Comparison of ENCODE assay signal across 8 cellular contexts in the genomic region with DNA sequence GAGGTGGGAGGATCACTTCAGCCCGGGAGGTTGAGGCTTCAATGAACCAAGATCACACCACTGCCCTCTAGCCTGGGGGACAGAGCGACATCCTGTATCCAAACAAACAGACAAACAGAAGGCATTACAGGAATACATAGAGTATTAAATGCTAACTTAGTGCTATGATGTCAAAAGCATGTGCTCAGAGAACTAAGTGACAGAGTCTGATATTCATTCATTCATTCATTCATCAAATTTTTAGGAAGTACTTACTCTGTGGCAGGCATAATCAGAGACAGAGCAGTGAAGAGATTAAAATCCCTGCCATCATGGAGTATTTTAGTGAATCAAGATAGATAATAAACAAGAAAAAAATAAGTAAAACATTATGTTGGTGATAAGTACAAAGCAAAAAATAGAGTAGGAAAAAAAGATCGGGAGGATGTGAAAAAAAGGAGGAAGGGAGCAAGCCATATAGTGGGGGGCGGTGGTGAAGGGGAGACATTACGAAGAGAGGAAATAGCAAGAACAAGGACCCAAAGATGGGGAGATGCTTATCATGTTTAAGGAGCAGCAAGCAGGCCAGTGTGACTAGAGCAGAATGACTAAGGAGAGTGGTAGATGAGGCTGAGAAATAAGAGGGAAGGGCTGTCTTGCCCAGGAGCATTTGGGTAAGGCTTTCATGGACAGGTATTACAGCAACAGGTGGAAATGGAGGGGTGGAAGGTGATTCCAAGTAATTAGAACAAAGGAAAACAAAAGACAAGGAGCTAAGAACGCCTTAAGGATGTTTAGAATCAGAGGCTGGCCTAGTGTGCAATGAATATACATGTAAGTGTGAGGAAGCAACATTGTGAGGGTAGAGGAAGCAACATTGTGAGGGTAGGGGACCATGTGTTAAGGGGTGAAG. TPM values are rescaled to one million over a fixed set of nuclear protein-coding genes. Genes with fewer than 3 reads are reported as not detected.
DNase-seq lines count a peak whose midpoint lies in the region; ATAC-seq and TF ChIP-seq lines count a peak whose summit lies in the region.

No MANE protein-coding gene starts in this region.

- no peak for TF ChIP-seq CTCF in gastroesophageal sphincter (IDR thresholded peaks at IDR 0.05)

- H3K9me3 Mint-ChIP-seq in T-helper 1 cell treated with Interleukin-12 subunit alpha and Interleukin-12 subunit beta and Interleukin-4 antibody, amounts not matched to agents 30 μg/mL and 1 μg/mL, for 36 hours: no peaks in the 10 kb centered on the region
- H3K9me3 Mint-ChIP-seq in activated T-helper 1 cell treated with anti-CD3 and anti-CD28 coated beads, Interleukin-12 subunit alpha, Interleukin-12 subunit beta, Interleukin-2, Interleukin-4 antibody, amounts not matched to agents 30 ng/mL and 10 ng/mL and 1 ng/mL, durations not matched to agents 14 hours and 24 hours and 36 hours: no peaks in the 10 kb centered on the region
- H3K9me3 Mint-ChIP-seq in stimulated activated naive CD8-positive, alpha-beta T cell treated with anti-CD3 and anti-CD28 coated beads, Interleukin-15, amount 100 ng/mL, for 72 hours: no peaks in the 10 kb centered on the region

- peaks cover 3% of the 10 kb centered on the region for H3K36me3 Mint-ChIP-seq in T-helper 1 cell treated with Interleukin-12 subunit alpha and Interleukin-12 subunit beta and Interleukin-4 antibody, amounts not matched to agents 30 μg/mL and 1 μg/mL, for 36 hours (ENCODE audit: low read depth)
- peaks cover 10% of the 10 kb centered on the region for H3K36me3 Mint-ChIP-seq in activated T-helper 1 cell treated with anti-CD3 and anti-CD28 coated beads, Interleukin-12 subunit alpha, Interleukin-12 subunit beta, Interleukin-2, Interleukin-4 antibody, amounts not matched to agents 30 ng/mL and 10 ng/mL and 1 ng/mL, durations not matched to agents 14 hours and 24 hours and 36 hours (ENCODE audit: low read depth)

- DNase-seq in T-helper 1 cell: no peak
- no peak for DNase-seq in activated T-helper 1 cell treated with anti-CD3 and anti-CD28 coated beads, Interleukin-12 subunit alpha, Interleukin-12 subunit beta, Interleukin-2, Interleukin-4 antibody, amounts not matched to agents 30 ng/mL and 10 ng/mL and 1 ng/mL, durations not matched to agents 14 hours and 24 hours and 36 hours (ENCODE audit: low spot score)
- no peak for DNase-seq in stimulated activated naive CD8-positive, alpha-beta T cell treated with anti-CD3 and anti-CD28 coated beads, Interleukin-15, amount 100 ng/mL, for 72 hours
- DNase-seq in NCI-H1694 (lab: John Stamatoyannopoulos, UW): no peak
- no peak for DNase-seq in DMS79 (lab: John Stamatoyannopoulos, UW)
- DNase-seq in posterior vena cava (ENCODE audit: low spot score): no peak

- H3K27ac Mint-ChIP-seq in T-helper 1 cell treated with Interleukin-12 subunit alpha and Interleukin-12 subunit beta and Interleukin-4 antibody, amounts not matched to agents 30 μg/mL and 1 μg/mL, for 36 hours: no peak overlapping the region
- H3K27ac Mint-ChIP-seq in activated T-helper 1 cell treated with anti-CD3 and anti-CD28 coated beads, Interleukin-12 subunit alpha, Interleukin-12 subunit beta, Interleukin-2, Interleukin-4 antibody, amounts not matched to agents 30 ng/mL and 10 ng/mL and 1 ng/mL, durations not matched to agents 14 hours and 24 hours and 36 hours: peak overlapping the region; percentile 49
- peak overlapping the region in 1 of 2 donors; percentile 27 for H3K27ac Mint-ChIP-seq in stimulated activated naive CD8-positive, alpha-beta T cell treated with anti-CD3 and anti-CD28 coated beads, Interleukin-15, amount 100 ng/mL, for 72 hours

- H3K27me3 Mint-ChIP-seq in T-helper 1 cell treated with Interleukin-12 subunit alpha and Interleukin-12 subunit beta and Interleukin-4 antibody, amounts not matched to agents 30 μg/mL and 1 μg/mL, for 36 hours (ENCODE audit: low read depth): peaks cover 10% of the 10 kb centered on the region
- H3K27me3 Mint-ChIP-seq in activated T-helper 1 cell treated with anti-CD3 and anti-CD28 coated beads, Interleukin-12 subunit alpha, Interleukin-12 subunit beta, Interleukin-2, Interleukin-4 antibody, amounts not matched to agents 30 ng/mL and 10 ng/mL and 1 ng/mL, durations not matched to agents 14 hours and 24 hours and 36 hours (ENCODE audit: insufficient read depth): peaks cover 20% of the 10 kb centered on the region
- H3K27me3 Mint-ChIP-seq in stimulated activated naive CD8-positive, alpha-beta T cell treated with anti-CD3 and anti-CD28 coated beads, Interleukin-15, amount 100 ng/mL, for 72 hours: no peaks in the 10 kb centered on the region

- H3K9me3 ChIP-seq in gastroesophageal sphincter: no peaks in the 10 kb centered on the region

- no peak for TF ChIP-seq EP300 in gastroesophageal sphincter (IDR thresholded peaks at IDR 0.05)

- H3K4me3 Mint-ChIP-seq in T-helper 1 cell treated with Interleukin-12 subunit alpha and Interleukin-12 subunit beta and Interleukin-4 antibody, amounts not matched to agents 30 μg/mL and 1 μg/mL, for 36 hours: peak overlapping the region; percentile 7
- H3K4me3 Mint-ChIP-seq in activated T-helper 1 cell treated with anti-CD3 and anti-CD28 coated beads, Interleukin-12 subunit alpha, Interleukin-12 subunit beta, Interleukin-2, Interleukin-4 antibody, amounts not matched to agents 30 ng/mL and 10 ng/mL and 1 ng/mL, durations not matched to agents 14 hours and 24 hours and 36 hours: peak overlapping the region; percentile 92
- H3K4me3 Mint-ChIP-seq in stimulated activated naive CD8-positive, alpha-beta T cell treated with anti-CD3 and anti-CD28 coated beads, Interleukin-15, amount 100 ng/mL, for 72 hours: peak overlapping the region; percentile 0 to 95

- peaks cover 0 to 72% (median 42%) of the 10 kb centered on the region in 3 donors for H3K4me1 ChIP-seq in gastroesophageal sphincter

- no peak overlapping the region for H3K4me3 ChIP-seq in gastroesophageal sphincter

- H3K36me3 ChIP-seq in gastroesophageal sphincter: no peaks in the 10 kb centered on the region

- H3K4me1 Mint-ChIP-seq in T-helper 1 cell treated with Interleukin-12 subunit alpha and Interleukin-12 subunit beta and Interleukin-4 antibody, amounts not matched to agents 30 μg/mL and 1 μg/mL, for 36 hours (ENCODE audit: low read depth): peaks cover 36% of the 10 kb centered on the region
- peaks cover 50% of the 10 kb centered on the region for H3K4me1 Mint-ChIP-seq in activated T-helper 1 cell treated with anti-CD3 and anti-CD28 coated beads, Interleukin-12 subunit alpha, Interleukin-12 subunit beta, Interleukin-2, Interleukin-4 antibody, amounts not matched to agents 30 ng/mL and 10 ng/mL and 1 ng/mL, durations not matched to agents 14 hours and 24 hours and 36 hours (ENCODE audit: low read depth)
- H3K4me1 Mint-ChIP-seq in stimulated activated naive CD8-positive, alpha-beta T cell treated with anti-CD3 and anti-CD28 coated beads, Interleukin-15, amount 100 ng/mL, for 72 hours: peaks cover 61% of the 10 kb centered on the region

- peak overlapping the region in 3 of 4 donors; percentile 0 to 48 (median 20) for H3K27ac ChIP-seq in gastroesophageal sphincter

- intact Hi-C loops in activated T-helper 1 cell treated with anti-CD3 and anti-CD28 coated beads, Interleukin-12 subunit alpha, Interleukin-12 subunit beta, Interleukin-2, Interleukin-4 antibody, amounts not matched to agents 30 ng/mL and 10 ng/mL and 1 ng/mL, durations not matched to agents 14 hours and 24 hours and 36 hours (cut with micrococcal nuclease): loop anchor here (1.0 to 5.0 kb wide), 3 partner anchors 133 to 897 kb away; partner anchors contain the start of genes CDKL1 and SAV1
- intact Hi-C loops in posterior vena cava (cut with DNase I): loop anchor here (5.0 kb wide), 2 partner anchors 207 to 212 kb away; no protein-coding TSS in a partner anchor

- no peak for TF ChIP-seq POLR2A in gastroesophageal sphincter (IDR thresholded peaks at IDR 0.05)

- 52 to 67% methylated on average over 3 to 6 of the region's 6 CpGs for WGBS in gastroesophageal sphincter (ENCODE audit: low coverage in 1 of 2), 2 donors

- ATAC-seq in gastroesophageal sphincter: no peak
- ATAC-seq in stimulated activated naive CD8-positive, alpha-beta T cell treated with anti-CD3 and anti-CD28 coated beads, Interleukin-15, amount 100 ng/mL, for 72 hours: no peak

- H3K27me3 ChIP-seq in gastroesophageal sphincter: no peaks in the 10 kb centered on the region

RNA-seq across cellular contexts. Expression of gene MAP4K5, which starts 2.8 kb away (rescaled TPM):
- total RNA-seq in activated T-helper 1 cell treated with anti-CD3 and anti-CD28 coated beads, Interleukin-12 subunit alpha, Interleukin-12 subunit beta, Interleukin-2, Interleukin-4 antibody, amounts not matched to agents 30 ng/mL and 10 ng/mL and 1 ng/mL, durations not matched to agents 14 hours and 24 hours and 36 hours: 26.4 and 27.5 TPM in 2 replicates
- total RNA-seq in gastroesophageal sphincter: 100 to 1,000 TPM in 2 of 4 donors, 10 to 100 TPM in 2; 81.5 to 138 (median 107) TPM
- 10 to 100 TPM; 44.9 to 48.4 TPM for total RNA-seq in posterior vena cava

RNA-seq across cellular contexts. Expression of gene ATL1, which starts 30.4 kb away (rescaled TPM):
- 0.83 and 1.2 TPM in 2 replicates for total RNA-seq in activated T-helper 1 cell treated with anti-CD3 and anti-CD28 coated beads, Interleukin-12 subunit alpha, Interleukin-12 subunit beta, Interleukin-2, Interleukin-4 antibody, amounts not matched to agents 30 ng/mL and 10 ng/mL and 1 ng/mL, durations not matched to agents 14 hours and 24 hours and 36 hours
- total RNA-seq in gastroesophageal sphincter (10 to 100 TPM; 17.2 to 22.3 (median 21.6) TPM), posterior vena cava (10 to 100 TPM; 13.3 to 16.0 TPM)

Comparison
In these comparisons a context has a peak if more than half of its experiments do, and no peak if none do; other contexts are left out.
1. H3K4me3 Mint-ChIP-seq: peak in every context shown above with its lines; median percentile 92 in activated T-helper 1 cell treated with anti-CD3 and anti-CD28 coated beads, Interleukin-12 subunit alpha, Interleukin-12 subunit beta, Interleukin-2, Interleukin-4 antibody, amounts not matched to agents 30 ng/mL and 10 ng/mL and 1 ng/mL, durations not matched to agents 14 hours and 24 hours and 36 hours; 48 in stimulated activated naive CD8-positive, alpha-beta T cell treated with anti-CD3 and anti-CD28 coated beads, Interleukin-15, amount 100 ng/mL, for 72 hours; 7 in T-helper 1 cell treated with Interleukin-12 subunit alpha and Interleukin-12 subunit beta and Interleukin-4 antibody, amounts not matched to agents 30 μg/mL and 1 μg/mL, for 36 hours.